8 cellular contexts compared by ENCODE assay signal in the genomic region with DNA sequence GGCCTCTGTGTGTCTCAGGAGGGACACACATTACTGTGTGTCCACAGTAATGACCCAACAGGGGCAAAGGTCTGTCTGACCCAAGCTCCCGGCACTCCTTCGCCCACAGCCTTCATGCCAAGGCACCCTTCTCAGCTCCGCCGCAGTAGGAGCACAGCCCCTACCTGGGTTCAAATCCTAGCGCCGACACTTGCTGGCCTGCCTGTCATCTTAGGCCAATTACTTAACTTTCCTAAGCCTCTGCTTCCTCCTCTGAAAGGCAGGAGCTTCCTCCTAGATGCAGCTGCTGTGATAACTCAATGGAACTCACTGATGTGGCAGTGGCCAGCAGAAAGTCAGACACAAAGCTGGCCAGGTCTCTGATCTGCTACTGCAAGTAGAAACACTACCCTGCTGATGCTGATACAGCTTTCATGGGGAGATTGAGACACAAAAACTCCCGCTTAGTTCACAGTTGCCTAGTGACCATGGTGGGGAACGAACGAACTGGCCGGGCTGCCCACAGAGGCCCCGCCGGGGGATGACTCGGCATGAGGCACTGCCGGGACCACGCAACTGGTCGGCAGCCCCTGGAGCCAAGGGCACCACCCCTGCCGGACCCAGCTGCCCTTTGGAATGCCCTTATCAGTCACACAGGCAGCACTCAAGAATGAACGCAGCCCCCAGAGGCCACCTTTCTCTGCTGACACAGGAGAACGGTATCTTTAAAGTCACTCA. TPM values are rescaled to one million over a fixed set of nuclear protein-coding genes. Genes with fewer than 3 reads are reported as not detected.
A peak's percentile ranks its signal among the peaks of the same experiment; 100 is the strongest.
DNase-seq lines count a peak whose midpoint lies in the region; ATAC-seq and TF ChIP-seq lines count a peak whose summit lies in the region.

No MANE protein-coding gene starts in this region.

- DNase-seq in Caco-2, result peak; percentile 81 to 84
- peak; percentile 92 for DNase-seq in myocyte (ENCODE audit: low read depth)
- no peak for DNase-seq in NCI-H1694 treated with DMSO at 0.1 percent for 48 hours (lab: John Stamatoyannopoulos, UW)
- no peak for DNase-seq in NCI-H526 (lab: John Stamatoyannopoulos, UW)

- CTCF ChIA-PET in Caco-2 (lab: Charles Lee), result interaction anchor here (0.7 to 0.9 kb wide), 2 partner anchors 19 to 22 kb away, joined by 4 read pairs; no protein-coding TSS in a partner anchor

- peaks cover 35% of the 10 kb centered on the region for H3K4me1 Mint-ChIP-seq in Caco-2 (ENCODE audit: low read depth, unreplicated experiment)
- peaks cover 86% of the 10 kb centered on the region for H3K4me1 Mint-ChIP-seq in dendritic cell treated with granulocyte-macrophage colony-stimulating factor and Interleukin-4, amounts not matched to agents 40 ng/mL and 50 ng/mL, for 4 days (ENCODE audit: low read depth)

- H3K27ac ChIP-seq in OCI-LY1 (ENCODE audit: low read depth, low read length, poor library complexity, severe bottlenecking), result peak overlapping the region; percentile 96

- H3K4me1 ChIP-seq in Caco-2 (peaks cover 66% of the 10 kb centered on the region), OCI-LY1 (ENCODE audit: insufficient read depth, low read length, severe bottlenecking) (peaks cover 93% of the 10 kb centered on the region)

- peak overlapping the region; percentile 90 for H3K27ac Mint-ChIP-seq in Caco-2 (ENCODE audit: unreplicated experiment)
- H3K27ac Mint-ChIP-seq in dendritic cell treated with granulocyte-macrophage colony-stimulating factor and Interleukin-4, amounts not matched to agents 40 ng/mL and 50 ng/mL, for 4 days, result peak overlapping the region; percentile 45

- POLR2A ChIA-PET in Caco-2 (lab: Charles Lee), result interaction anchor here (0.8 to 1.5 kb wide), 4 partner anchors 16 to 92 kb away, joined by 3 to 5 read pairs (median 4); a partner anchor contains a TSS

- H2AFZ ChIP-seq in OCI-LY1 (ENCODE audit: low read length), result no peak overlapping the region

- H3K9ac ChIP-seq in OCI-LY1 (ENCODE audit: low read length), result peak overlapping the region; percentile 70

- H3K4me2 ChIP-seq in OCI-LY1 (ENCODE audit: low read length), result peak overlapping the region; percentile 70

- TF ChIP-seq CTCF in Caco-2 (IDR thresholded peaks at IDR 0.05; ENCODE audit: insufficient read depth in 1 of 2, low read depth in 1 of 2, low read length in 1 of 2, severe bottlenecking in 1 of 2, unreplicated experiment in 1 of 2), result no peak
- TF ChIP-seq CTCF in OCI-LY1 (IDR thresholded peaks at IDR 0.05; ENCODE audit: low read length), result no peak

- H3F3A ChIP-seq in OCI-LY1 (ENCODE audit: insufficient read depth, low read length), result peaks cover 6% of the 10 kb centered on the region; the same call in 1 of the 2 replicates

- no peaks in the 10 kb centered on the region for H3K27me3 Mint-ChIP-seq in Caco-2 (ENCODE audit: insufficient read depth, unreplicated experiment)
- peaks cover 3% of the 10 kb centered on the region for H3K27me3 Mint-ChIP-seq in dendritic cell treated with granulocyte-macrophage colony-stimulating factor and Interleukin-4, amounts not matched to agents 40 ng/mL and 50 ng/mL, for 4 days

- no peaks in the 10 kb centered on the region for H3K27me3 ChIP-seq in Caco-2 (replicated peaks; ENCODE audit: control insufficient read depth, insufficient read depth, low read length)
- no peaks in the 10 kb centered on the region for H3K27me3 ChIP-seq in OCI-LY1 (ENCODE audit: insufficient read depth, low read length)

- intact Hi-C loops in Caco-2 (cut with micrococcal nuclease; ENCODE audit: unreplicated experiment), result loop anchor here (2.0 kb wide), 1 partner anchor 18 kb away; no protein-coding TSS in a partner anchor
- intact Hi-C loops in dendritic cell treated with granulocyte-macrophage colony-stimulating factor and Interleukin-4, amounts not matched to agents 40 ng/mL and 50 ng/mL, for 4 days (cut with micrococcal nuclease), result no loop called here

- H3K36me3 Mint-ChIP-seq in Caco-2 (ENCODE audit: insufficient read depth, unreplicated experiment), result peaks cover 89% of the 10 kb centered on the region
- peaks cover 76% of the 10 kb centered on the region for H3K36me3 Mint-ChIP-seq in dendritic cell treated with granulocyte-macrophage colony-stimulating factor and Interleukin-4, amounts not matched to agents 40 ng/mL and 50 ng/mL, for 4 days (ENCODE audit: low read depth)

- peaks cover 9% of the 10 kb centered on the region for H3K36me3 ChIP-seq in Caco-2 (ENCODE audit: control insufficient read depth, insufficient read depth, low read length)
- peaks cover 74% of the 10 kb centered on the region for H3K36me3 ChIP-seq in OCI-LY1 (ENCODE audit: insufficient read depth, low read length)

- ATAC-seq in GM21515 (IDR thresholded peaks at IDR 0.05; ENCODE audit: unreplicated experiment) (no peak), HG03442 (IDR thresholded peaks at IDR 0.05; ENCODE audit: unreplicated experiment) (no peak)

- H3K4me3 ChIP-seq in Caco-2 (ENCODE audit: low read depth, low read length) (no peak overlapping the region), OCI-LY1 (ENCODE audit: low read depth, low read length, poor library complexity, severe bottlenecking) (peak overlapping the region; percentile 51)

- H4K20me1 ChIP-seq in OCI-LY1 (ENCODE audit: insufficient read depth, low read length), result no peaks in the 10 kb centered on the region

- peak overlapping the region; percentile 62 for H3K4me3 Mint-ChIP-seq in Caco-2 (ENCODE audit: unreplicated experiment)
- peak overlapping the region; percentile 39 for H3K4me3 Mint-ChIP-seq in dendritic cell treated with granulocyte-macrophage colony-stimulating factor and Interleukin-4, amounts not matched to agents 40 ng/mL and 50 ng/mL, for 4 days

- no peaks in the 10 kb centered on the region for H3K9me3 Mint-ChIP-seq in Caco-2 (ENCODE audit: unreplicated experiment)
- H3K9me3 Mint-ChIP-seq in dendritic cell treated with granulocyte-macrophage colony-stimulating factor and Interleukin-4, amounts not matched to agents 40 ng/mL and 50 ng/mL, for 4 days, result no peaks in the 10 kb centered on the region

- BruUV-seq in Caco-2 (replicated peaks; lab: Mats Ljungman, UMichigan), result no TSS peak

- no peaks in the 10 kb centered on the region for H3K9me2 ChIP-seq in OCI-LY1 (ENCODE audit: low read depth, low read length)

- H3K9me3 ChIP-seq in Caco-2 (no peaks in the 10 kb centered on the region), OCI-LY1 (ENCODE audit: low read length) (no peaks in the 10 kb centered on the region)

- H3K79me2 ChIP-seq in OCI-LY1 (ENCODE audit: insufficient read depth, low read length), result 0 out of 2 replicates have a peak, but pooled peaks cover 11% of the 10 kb centered on the region

RNA-seq across cellular contexts. Expression of a gene that starts 8.1 kb away (rescaled TPM):
- total RNA-seq in Caco-2 (2022) (123 and 129 TPM in 2 replicates), myocyte (58.0 and 60.4 TPM in 2 replicates)
- 59.5 TPM for polyA plus RNA-seq in myocyte (2012)

RNA-seq across cellular contexts. Expression of a gene that starts 25.9 kb away (rescaled TPM):
- total RNA-seq in Caco-2 (2022) (29.1 and 36.0 TPM in 2 replicates), myocyte (0.62 and 2.0 TPM in 2 replicates)
- 0.61 TPM for polyA plus RNA-seq in myocyte (2012)

RNA-seq across cellular contexts. Expression of a gene that starts 46.7 kb away (rescaled TPM):
- 27.9 and 31.1 TPM in 2 replicates for total RNA-seq in Caco-2 (2022)
- 14.1 and 20.4 TPM in 2 replicates for total RNA-seq in myocyte
- polyA plus RNA-seq in myocyte (2012), result 12.8 TPM

RNA-seq across cellular contexts. Expression of a gene that starts 54.2 kb away (rescaled TPM):
- 7.4 and 7.7 TPM in 2 replicates for total RNA-seq in Caco-2 (2022)
- 32.1 and 39.0 TPM in 2 replicates for total RNA-seq in myocyte
- polyA plus RNA-seq in myocyte (2012), result 32.1 TPM

RNA-seq across cellular contexts. Expression of a gene that starts 60.0 kb away (rescaled TPM):
- 32.7 and 36.8 TPM in 2 replicates for total RNA-seq in Caco-2 (2022)
- total RNA-seq in myocyte, result 10.5 and 13.7 TPM in 2 replicates
- 20.6 TPM for polyA plus RNA-seq in myocyte (2012)

Comparison
In these comparisons a context has a peak if more than half of its experiments do, and no peak if none do; other contexts are left out.
1. DNase-seq: peak in Caco-2 (2 of 2) and myocyte (single experiment); none in NCI-H1694 treated with DMSO at 0.1 percent for 48 hours (single experiment) and NCI-H526 (0 of 2).